16 cellular contexts compared by ENCODE assay signal in the genomic region with DNA sequence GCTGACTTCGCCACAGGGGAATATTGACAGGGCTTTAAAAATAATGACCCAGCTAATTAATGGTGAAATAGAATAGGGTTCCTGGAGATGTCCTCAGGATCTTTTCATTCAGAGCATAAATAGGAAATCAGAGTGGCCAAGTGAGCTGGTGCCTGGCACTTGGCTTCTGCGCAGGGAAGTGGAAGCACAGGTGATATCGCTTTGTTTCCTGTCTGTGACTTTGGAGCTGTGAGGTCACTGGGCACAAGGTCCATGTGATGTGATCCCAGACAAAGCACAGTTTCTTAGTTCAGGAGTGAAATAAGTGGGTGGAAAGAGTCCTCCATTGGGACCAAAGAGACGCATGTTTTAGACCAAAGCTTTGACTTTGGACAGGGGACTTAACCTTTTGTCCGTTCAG.
A peak's percentile ranks its signal among the peaks of the same experiment; 100 is the strongest.
DNase-seq lines count a peak whose midpoint lies in the region; ATAC-seq, FAIRE-seq and TF ChIP-seq lines count a peak whose summit lies in the region.
"Had no signal": no experiment of that assay in that cellular context is flagged by ENCODE, and none has a peak within 500 bp of the region (broad histone marks: within the 10 kb centered on the region; RNA-seq: fewer than 3 reads in every experiment).

No MANE protein-coding gene starts in this region.

- H3K9me3 Mint-ChIP-seq in brain = peaks cover 0 to 5% (median 0%) of the 10 kb centered on the region in 5 experiments
- no peaks in the 10 kb centered on the region for H3K9me3 Mint-ChIP-seq in nephron progenitor cell

- no peaks in the 10 kb centered on the region for H4K20me1 ChIP-seq in BLaER1 treated with 17β-estradiol and CSF1 and Interleukin-3, amounts not matched to agents 10 nM and 100 nM

- H3K4me1 ChIP-seq in BLaER1 treated with 17β-estradiol and CSF1 and Interleukin-3, amounts not matched to agents 10 nM and 100 nM = peaks cover 8 to 29% (median 22%) of the 10 kb centered on the region in 10 experiments; a peak in 19 of 20 replicates
- H3K4me1 ChIP-seq in small intestine (ENCODE audit: control insufficient read depth in 2 of 2, insufficient read depth in 1 of 2, low read depth in 1 of 2, low read length in 1 of 2) (no peaks in the 10 kb centered on the region), left lung (peaks cover 0 to 4% of the 10 kb centered on the region in 2 donors), uterus (no peaks in the 10 kb centered on the region)

- ATAC-seq in left lung (no peak), HG03342 (IDR thresholded peaks at IDR 0.05; ENCODE audit: unreplicated experiment) (no peak)
- ATAC-seq: GM12878 had no signal

- DNase-seq in nephron progenitor cell (no peak), small intestine (peak; percentile 40), left lung (no peak), uterus (no peak)
- DNase-seq: Calu3; CD4-positive, CD25-positive, alpha-beta regulatory T cell; DMS 273 treated with DMSO at 0.1 percent for 48 hours; HCEC 1CT; HFFc6 had no signal

- H3K4me2 ChIP-seq in BLaER1 treated with 17β-estradiol and CSF1 and Interleukin-3, amounts not matched to agents 10 nM and 100 nM = peak overlapping the region; percentile 19 to 82 (median 67); a peak in 21 of 22 replicates

- WGBS in small intestine, 3 donors = 71 to 82% (median 81%) methylated on average over 5 of the region's 5 CpGs

- TF ChIP-seq POLR2A in uterus (IDR thresholded peaks at IDR 0.05) = no peak

- intact Hi-C loops in left lung (cut with DNase I) = no loop called here
- intact Hi-C loops in uterus (cut with DNase I; ENCODE audit: low total_unique reads) = no loop called here

- H3K4me3 ChIP-seq in BLaER1 treated with 17β-estradiol and CSF1 and Interleukin-3, amounts not matched to agents 10 nM and 100 nM = no peak overlapping the region
- H3K4me3 ChIP-seq in small intestine (ENCODE audit: low read depth in 1 of 2, low read length in 2 of 2) (no peak overlapping the region), left lung (no peak overlapping the region), uterus (no peak overlapping the region)
- H3K4me3 ChIP-seq: GM12878 had no signal

- H3K36me3 Mint-ChIP-seq in brain (no peaks in the 10 kb centered on the region), nephron progenitor cell (ENCODE audit: low read depth) (no peaks in the 10 kb centered on the region)
- H3K36me3 Mint-ChIP-seq: CD4-positive, CD25-positive, alpha-beta regulatory T cell had no signal

- H3K27ac Mint-ChIP-seq in brain (peak overlapping the region in 3 of 5 experiments; percentile 43 to 87 (median 73)), nephron progenitor cell (peak overlapping the region; percentile 21)
- H3K27ac Mint-ChIP-seq: CD4-positive, CD25-positive, alpha-beta regulatory T cell; HFFc6 had no signal

- no peaks in the 10 kb centered on the region for H3K9me3 ChIP-seq in BLaER1 treated with 17β-estradiol and CSF1 and Interleukin-3, amounts not matched to agents 10 nM and 100 nM (replicated peaks in 1 of 11)
- H3K9me3 ChIP-seq in small intestine (ENCODE audit: control insufficient read depth, low read depth) (no peaks in the 10 kb centered on the region), left lung (no peaks in the 10 kb centered on the region), uterus (no peaks in the 10 kb centered on the region)

- H3K27me3 Mint-ChIP-seq in brain (peaks cover 3% of the 10 kb centered on the region), nephron progenitor cell (ENCODE audit: low read depth, poor library complexity) (peaks cover 3% of the 10 kb centered on the region)

- peaks cover 80% of the 10 kb centered on the region for H3K4me1 Mint-ChIP-seq in brain
- peaks cover 96% of the 10 kb centered on the region for H3K4me1 Mint-ChIP-seq in nephron progenitor cell
- H3K4me1 Mint-ChIP-seq: CD4-positive, CD25-positive, alpha-beta regulatory T cell had no signal

- no peak overlapping the region for H3K9ac ChIP-seq in BLaER1 treated with 17β-estradiol and CSF1 and Interleukin-3, amounts not matched to agents 10 nM and 100 nM

- no peak for FAIRE-seq in small intestine (lab: Jason Lieb, UNC)
- FAIRE-seq: A204.1, GM12878, GM18507 had no signal

- TF ChIP-seq CTCF in brain (conservative IDR thresholded peaks at IDR 0.05) (no peak), nephron progenitor cell (IDR thresholded peaks at IDR 0.05) (no peak), left lung (IDR thresholded peaks at IDR 0.05) (no peak), uterus (IDR thresholded peaks at IDR 0.05) (no peak)

- peaks cover 0 to 6% (median 0%) of the 10 kb centered on the region in 11 experiments; a peak in 1 of 22 replicates for H3K27me3 ChIP-seq in BLaER1 treated with 17β-estradiol and CSF1 and Interleukin-3, amounts not matched to agents 10 nM and 100 nM
- no peaks in the 10 kb centered on the region for H3K27me3 ChIP-seq in small intestine (ENCODE audit: control insufficient read depth in 2 of 2, insufficient read depth in 2 of 2, low read length in 2 of 2)
- no peaks in the 10 kb centered on the region for H3K27me3 ChIP-seq in left lung
- no peaks in the 10 kb centered on the region for H3K27me3 ChIP-seq in uterus

- H3K4me3 Mint-ChIP-seq in brain (no peak overlapping the region), nephron progenitor cell (no peak overlapping the region)
- H3K4me3 Mint-ChIP-seq: CD4-positive, CD25-positive, alpha-beta regulatory T cell; HFFc6 had no signal

- H3K27ac ChIP-seq in BLaER1 treated with 17β-estradiol and CSF1 and Interleukin-3, amounts not matched to agents 10 nM and 100 nM = peak overlapping the region in 4 of 11 experiments; percentile 28 to 51 (median 38); a peak in 6 of 22 replicates
- H3K27ac ChIP-seq in small intestine (ENCODE audit: low read depth in 1 of 2, low read length in 1 of 2) (no peak overlapping the region), left lung (no peak overlapping the region), uterus (no peak overlapping the region)
- H3K27ac ChIP-seq: HL-60 had no signal

- no peaks in the 10 kb centered on the region for H3K36me3 ChIP-seq in BLaER1 treated with 17β-estradiol and CSF1 and Interleukin-3, amounts not matched to agents 10 nM and 100 nM
- no peaks in the 10 kb centered on the region for H3K36me3 ChIP-seq in small intestine (ENCODE audit: control insufficient read depth in 2 of 2, insufficient read depth in 2 of 2, low read length in 2 of 2)
- H3K36me3 ChIP-seq in left lung = no peaks in the 10 kb centered on the region
- no peaks in the 10 kb centered on the region for H3K36me3 ChIP-seq in uterus
